In genomic region chr2:50018938-50019337, GRCh38 we compare ENCODE assay signal across 27 cellular contexts.
DNase-seq lines count a peak whose midpoint lies in the region; ATAC-seq and TF ChIP-seq lines count a peak whose summit lies in the region.
"Had no signal": no experiment of that assay in that cellular context is flagged by ENCODE, and none has a peak within 500 bp of the region (broad histone marks: within the 10 kb centered on the region; RNA-seq: fewer than 3 reads in every experiment).

No MANE protein-coding gene starts in this region.

- H3K27me3 ChIP-seq in foreskin keratinocyte, result no peaks in the 10 kb centered on the region
- H3K27me3 ChIP-seq: brain microvascular endothelial cell, SJSA1 had no signal

- no peaks in the 10 kb centered on the region for H3K4me1 ChIP-seq in foreskin keratinocyte
- H3K4me1 ChIP-seq: lower lobe of right lung, prostate gland, SJSA1 had no signal

- no peak for ATAC-seq in foreskin keratinocyte
- no peak for ATAC-seq in GM18498 (IDR thresholded peaks at IDR 0.05; ENCODE audit: unreplicated experiment)
- ATAC-seq: activated CD4-positive, alpha-beta T cell treated with anti-CD3 and anti-CD28 coated beads for 36 hours; activated T-cell treated with anti-CD3 and anti-CD28 coated beads, Interleukin-2, amount 50 U/mL, for 4 hours; lower lobe of right lung had no signal

- TF ChIP-seq CTCF in foreskin keratinocyte (conservative IDR thresholded peaks at IDR 0.05), result no peak

- DNase-seq in SKM-1 treated with dmso at 0.1 percent for 144 hours (lab: John Stamatoyannopoulos, UW; ENCODE audit: unreplicated experiment), result peak; percentile 47
- no peak for DNase-seq in SKM-1 (lab: John Stamatoyannopoulos, UW; ENCODE audit: unreplicated experiment)
- peak; percentile 45 for DNase-seq in NCI-H446 treated with DMSO at 0.1 percent for 48 hours (lab: John Stamatoyannopoulos, UW)
- DNase-seq in foreskin keratinocyte, result peak; percentile 4 to 29
- no peak for DNase-seq in amniotic stem cell (lab: John Stamatoyannopoulos, UW)
- DNase-seq in activated CD8-positive, alpha-beta memory T cell treated with anti-CD3 and anti-CD28 coated beads, Interleukin-2, amount 50 U/mL, for 48 hours, result no peak
- DNase-seq in DMS53 (lab: John Stamatoyannopoulos, UW), result no peak
- DNase-seq: activated CD4-positive, alpha-beta T cell treated with anti-CD3 and anti-CD28 coated beads for 36 hours; activated naive CD4-positive, alpha-beta T cell; activated T-cell treated with anti-CD3 and anti-CD28 coated beads, Interleukin-2, amount 50 U/mL, for 4 hours; brain microvascular endothelial cell; CD8-positive, alpha-beta memory T cell; effector CD4-positive, alpha-beta T cell; foreskin melanocyte; GF-D8; GOT3; hypothalamus; IMR-90; lower lobe of right lung; NCI-H1092 treated with DMSO at 0.1 percent for 48 hours; NCI-H187 treated with DMSO at 0.1 percent for 48 hours; NCI-H524; stimulated activated CD8-positive, alpha-beta memory T cell treated with anti-CD3 and anti-CD28 coated beads, Interleukin-4, amount 100 ng/mL, for 48 hours; trophoblast cell had no signal

- no peak overlapping the region for H3K27ac ChIP-seq in foreskin keratinocyte
- H3K27ac ChIP-seq: brain microvascular endothelial cell, lower lobe of right lung, prostate gland, SJSA1 had no signal

Comparison
In these comparisons a context has a peak if more than half of its experiments do, and no peak if none do; other contexts are left out.
1. DNase-seq: peak in SKM-1 treated with dmso at 0.1 percent for 144 hours (single experiment), NCI-H446 treated with DMSO at 0.1 percent for 48 hours (single experiment) and foreskin keratinocyte (2 of 2); none in SKM-1 (single experiment), amniotic stem cell (single experiment), activated CD8-positive, alpha-beta memory T cell treated with anti-CD3 and anti-CD28 coated beads, Interleukin-2, amount 50 U/mL, for 48 hours (single experiment) and DMS53 (single experiment).